1 cellular context compared by ENCODE assay signal in the genomic region with DNA sequence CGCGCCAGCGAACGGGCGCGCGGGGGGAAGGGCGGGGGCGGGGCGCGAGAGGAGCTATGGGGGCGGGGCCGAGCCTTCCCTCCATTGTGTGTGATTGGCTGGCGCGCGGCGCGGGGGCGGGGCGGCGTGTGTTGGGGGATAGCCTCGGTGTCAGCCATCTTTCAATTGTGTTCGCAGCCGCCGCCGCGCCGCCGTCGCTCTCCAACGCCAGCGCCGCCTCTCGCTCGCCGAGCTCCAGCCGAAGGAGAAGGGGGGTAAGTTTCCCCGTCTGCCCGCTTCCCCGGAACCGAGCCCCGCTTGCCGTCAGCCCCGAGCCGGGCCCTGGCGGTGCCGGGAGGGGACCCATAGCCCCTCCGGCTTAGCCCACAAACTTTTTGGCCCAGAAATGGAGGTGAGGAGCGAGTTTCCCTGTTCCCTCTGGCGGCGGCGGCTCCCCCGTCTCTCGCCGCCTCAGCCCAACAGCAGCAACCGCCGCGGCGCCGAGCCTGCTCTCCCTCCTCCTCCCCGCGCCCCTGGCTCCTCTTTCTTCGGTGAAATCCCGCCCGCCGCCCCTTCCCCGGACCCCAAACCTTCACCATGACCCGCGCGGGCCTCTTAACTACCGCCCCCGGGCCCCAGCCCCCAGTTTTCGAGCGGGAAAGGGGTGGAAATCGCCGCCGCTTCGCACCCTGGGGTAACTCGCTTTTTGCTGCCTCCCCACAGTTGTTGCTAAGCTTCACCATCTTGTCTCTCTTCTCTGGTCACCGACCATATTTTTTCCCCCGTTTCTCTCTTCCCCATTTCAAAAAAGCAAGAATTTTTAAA.
A peak's percentile ranks its signal among the peaks of the same experiment; 100 is the strongest.
TF ChIP-seq lines count a peak whose summit lies in the region.

A gene (plus strand): TSS at position 159 of the 804 bp plus-strand sequence. CDS start 1,636 bp downstream, outside the sequence.

TF ChIP-seq in K562, 482 proteins besides CTCF, POLR2A, EP300 and RAD21 (continued from another document and continues in another):
- TF ChIP-seq, protein P1, sequence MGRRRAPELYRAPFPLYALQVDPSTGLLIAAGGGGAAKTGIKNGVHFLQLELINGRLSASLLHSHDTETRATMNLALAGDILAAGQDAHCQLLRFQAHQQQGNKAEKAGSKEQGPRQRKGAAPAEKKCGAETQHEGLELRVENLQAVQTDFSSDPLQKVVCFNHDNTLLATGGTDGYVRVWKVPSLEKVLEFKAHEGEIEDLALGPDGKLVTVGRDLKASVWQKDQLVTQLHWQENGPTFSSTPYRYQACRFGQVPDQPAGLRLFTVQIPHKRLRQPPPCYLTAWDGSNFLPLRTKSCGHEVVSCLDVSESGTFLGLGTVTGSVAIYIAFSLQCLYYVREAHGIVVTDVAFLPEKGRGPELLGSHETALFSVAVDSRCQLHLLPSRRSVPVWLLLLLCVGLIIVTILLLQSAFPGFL (CRISPR knock-in tag; IDR thresholded peaks at IDR 0.05): no peak
- no peak for TF ChIP-seq PTBP1 (IDR thresholded peaks at IDR 0.05; ENCODE audit: low read depth, low read length)
- no peak for TF ChIP-seq NCOA4 (IDR thresholded peaks at IDR 0.05; ENCODE audit: partially characterized antibody)
- TF ChIP-seq CCNT2 (IDR thresholded peaks at IDR 0.05; ENCODE audit: borderline replicate concordance, extremely low read depth, insufficient read length, low read depth, low read length): peak; percentile 49
- TF ChIP-seq TEAD2 (tag; IDR thresholded peaks at IDR 0.05): no peak
- no peak for TF ChIP-seq TSC22D4 (tag; IDR thresholded peaks at IDR 0.05)
- TF ChIP-seq ESRRB (CRISPR knock-in tag; IDR thresholded peaks at IDR 0.05; ENCODE audit: borderline replicate concordance): no peak
- TF ChIP-seq EP400 (IDR thresholded peaks at IDR 0.05): peak; percentile 79
- TF ChIP-seq, protein P2, sequence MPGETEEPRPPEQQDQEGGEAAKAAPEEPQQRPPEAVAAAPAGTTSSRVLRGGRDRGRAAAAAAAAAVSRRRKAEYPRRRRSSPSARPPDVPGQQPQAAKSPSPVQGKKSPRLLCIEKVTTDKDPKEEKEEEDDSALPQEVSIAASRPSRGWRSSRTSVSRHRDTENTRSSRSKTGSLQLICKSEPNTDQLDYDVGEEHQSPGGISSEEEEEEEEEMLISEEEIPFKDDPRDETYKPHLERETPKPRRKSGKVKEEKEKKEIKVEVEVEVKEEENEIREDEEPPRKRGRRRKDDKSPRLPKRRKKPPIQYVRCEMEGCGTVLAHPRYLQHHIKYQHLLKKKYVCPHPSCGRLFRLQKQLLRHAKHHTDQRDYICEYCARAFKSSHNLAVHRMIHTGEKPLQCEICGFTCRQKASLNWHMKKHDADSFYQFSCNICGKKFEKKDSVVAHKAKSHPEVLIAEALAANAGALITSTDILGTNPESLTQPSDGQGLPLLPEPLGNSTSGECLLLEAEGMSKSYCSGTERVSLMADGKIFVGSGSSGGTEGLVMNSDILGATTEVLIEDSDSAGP (CRISPR knock-in tag; IDR thresholded peaks at IDR 0.05): no peak
- TF ChIP-seq TOE1 (IDR thresholded peaks at IDR 0.05; ENCODE audit: borderline replicate concordance): peak; percentile 58; the same call in 1 of the 2 replicates
- no peak for TF ChIP-seq TOE1 (CRISPR knock-in tag; IDR thresholded peaks at IDR 0.05; ENCODE audit: borderline replicate concordance, low read depth)
- TF ChIP-seq ZNF75A (CRISPR knock-in tag; IDR thresholded peaks at IDR 0.05): no peak
- TF ChIP-seq ZNF41 (CRISPR knock-in tag; conservative IDR thresholded peaks at IDR 0.05): 0 out of 2 replicates have a peak, but pooled peaks have one; percentile 61
- TF ChIP-seq CCAR2 (IDR thresholded peaks at IDR 0.05; ENCODE audit: low read depth, low read length): no peak
- no peak for TF ChIP-seq KAT2B (IDR thresholded peaks at IDR 0.05; ENCODE audit: low read depth, low read length)
- TF ChIP-seq, protein P3, sequence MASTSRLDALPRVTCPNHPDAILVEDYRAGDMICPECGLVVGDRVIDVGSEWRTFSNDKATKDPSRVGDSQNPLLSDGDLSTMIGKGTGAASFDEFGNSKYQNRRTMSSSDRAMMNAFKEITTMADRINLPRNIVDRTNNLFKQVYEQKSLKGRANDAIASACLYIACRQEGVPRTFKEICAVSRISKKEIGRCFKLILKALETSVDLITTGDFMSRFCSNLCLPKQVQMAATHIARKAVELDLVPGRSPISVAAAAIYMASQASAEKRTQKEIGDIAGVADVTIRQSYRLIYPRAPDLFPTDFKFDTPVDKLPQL (IDR thresholded peaks at IDR 0.05; ENCODE audit: extremely low read depth, insufficient read length): peak; percentile 28
- TF ChIP-seq CREM (IDR thresholded peaks at IDR 0.05; ENCODE audit: low read depth): peak; percentile 60
- TF ChIP-seq LCOR (CRISPR knock-in tag; IDR thresholded peaks at IDR 0.05): no peak; the same call in 1 of the 2 replicates
- TF ChIP-seq BRCA1 (IDR thresholded peaks at IDR 0.05): no peak
- no peak for TF ChIP-seq BRCA1 (CRISPR knock-in tag; IDR thresholded peaks at IDR 0.05)
- peak; percentile 7; the same call in 1 of the 2 replicates for TF ChIP-seq ZC3H8 (IDR thresholded peaks at IDR 0.05)
- TF ChIP-seq MAZ (CRISPR knock-in tag; conservative IDR thresholded peaks at IDR 0.05 in 1 of 2, IDR thresholded peaks at IDR 0.05 in 1 of 2): peak; percentile 71 to 77; a peak in 3 of 4 replicates
- TF ChIP-seq, protein P4, sequence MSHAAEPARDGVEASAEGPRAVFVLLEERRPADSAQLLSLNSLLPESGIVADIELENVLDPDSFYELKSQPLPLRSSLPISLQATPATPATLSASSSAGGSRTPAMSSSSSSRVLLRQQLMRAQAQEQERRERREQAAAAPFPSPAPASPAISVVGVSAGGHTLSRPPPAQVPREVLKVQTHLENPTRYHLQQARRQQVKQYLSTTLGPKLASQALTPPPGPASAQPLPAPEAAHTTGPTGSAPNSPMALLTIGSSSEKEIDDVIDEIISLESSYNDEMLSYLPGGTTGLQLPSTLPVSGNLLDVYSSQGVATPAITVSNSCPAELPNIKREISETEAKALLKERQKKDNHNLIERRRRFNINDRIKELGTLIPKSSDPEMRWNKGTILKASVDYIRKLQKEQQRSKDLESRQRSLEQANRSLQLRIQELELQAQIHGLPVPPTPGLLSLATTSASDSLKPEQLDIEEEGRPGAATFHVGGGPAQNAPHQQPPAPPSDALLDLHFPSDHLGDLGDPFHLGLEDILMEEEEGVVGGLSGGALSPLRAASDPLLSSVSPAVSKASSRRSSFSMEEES (CRISPR knock-in tag; IDR thresholded peaks at IDR 0.05): no peak
- no peak for TF ChIP-seq ZNF143 (CRISPR knock-in tag; IDR thresholded peaks at IDR 0.05)
- TF ChIP-seq, protein P5, sequence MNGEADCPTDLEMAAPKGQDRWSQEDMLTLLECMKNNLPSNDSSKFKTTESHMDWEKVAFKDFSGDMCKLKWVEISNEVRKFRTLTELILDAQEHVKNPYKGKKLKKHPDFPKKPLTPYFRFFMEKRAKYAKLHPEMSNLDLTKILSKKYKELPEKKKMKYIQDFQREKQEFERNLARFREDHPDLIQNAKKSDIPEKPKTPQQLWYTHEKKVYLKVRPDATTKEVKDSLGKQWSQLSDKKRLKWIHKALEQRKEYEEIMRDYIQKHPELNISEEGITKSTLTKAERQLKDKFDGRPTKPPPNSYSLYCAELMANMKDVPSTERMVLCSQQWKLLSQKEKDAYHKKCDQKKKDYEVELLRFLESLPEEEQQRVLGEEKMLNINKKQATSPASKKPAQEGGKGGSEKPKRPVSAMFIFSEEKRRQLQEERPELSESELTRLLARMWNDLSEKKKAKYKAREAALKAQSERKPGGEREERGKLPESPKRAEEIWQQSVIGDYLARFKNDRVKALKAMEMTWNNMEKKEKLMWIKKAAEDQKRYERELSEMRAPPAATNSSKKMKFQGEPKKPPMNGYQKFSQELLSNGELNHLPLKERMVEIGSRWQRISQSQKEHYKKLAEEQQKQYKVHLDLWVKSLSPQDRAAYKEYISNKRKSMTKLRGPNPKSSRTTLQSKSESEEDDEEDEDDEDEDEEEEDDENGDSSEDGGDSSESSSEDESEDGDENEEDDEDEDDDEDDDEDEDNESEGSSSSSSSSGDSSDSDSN (IDR thresholded peaks at IDR 0.05; ENCODE audit: borderline replicate concordance in 1 of 2, low read depth in 2 of 2, low read length in 2 of 2): peak; percentile 88 to 97
- TF ChIP-seq, protein P6, sequence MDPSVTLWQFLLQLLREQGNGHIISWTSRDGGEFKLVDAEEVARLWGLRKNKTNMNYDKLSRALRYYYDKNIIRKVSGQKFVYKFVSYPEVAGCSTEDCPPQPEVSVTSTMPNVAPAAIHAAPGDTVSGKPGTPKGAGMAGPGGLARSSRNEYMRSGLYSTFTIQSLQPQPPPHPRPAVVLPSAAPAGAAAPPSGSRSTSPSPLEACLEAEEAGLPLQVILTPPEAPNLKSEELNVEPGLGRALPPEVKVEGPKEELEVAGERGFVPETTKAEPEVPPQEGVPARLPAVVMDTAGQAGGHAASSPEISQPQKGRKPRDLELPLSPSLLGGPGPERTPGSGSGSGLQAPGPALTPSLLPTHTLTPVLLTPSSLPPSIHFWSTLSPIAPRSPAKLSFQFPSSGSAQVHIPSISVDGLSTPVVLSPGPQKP (CRISPR knock-in tag; IDR thresholded peaks at IDR 0.05): no peak
- TF ChIP-seq, protein P7, sequence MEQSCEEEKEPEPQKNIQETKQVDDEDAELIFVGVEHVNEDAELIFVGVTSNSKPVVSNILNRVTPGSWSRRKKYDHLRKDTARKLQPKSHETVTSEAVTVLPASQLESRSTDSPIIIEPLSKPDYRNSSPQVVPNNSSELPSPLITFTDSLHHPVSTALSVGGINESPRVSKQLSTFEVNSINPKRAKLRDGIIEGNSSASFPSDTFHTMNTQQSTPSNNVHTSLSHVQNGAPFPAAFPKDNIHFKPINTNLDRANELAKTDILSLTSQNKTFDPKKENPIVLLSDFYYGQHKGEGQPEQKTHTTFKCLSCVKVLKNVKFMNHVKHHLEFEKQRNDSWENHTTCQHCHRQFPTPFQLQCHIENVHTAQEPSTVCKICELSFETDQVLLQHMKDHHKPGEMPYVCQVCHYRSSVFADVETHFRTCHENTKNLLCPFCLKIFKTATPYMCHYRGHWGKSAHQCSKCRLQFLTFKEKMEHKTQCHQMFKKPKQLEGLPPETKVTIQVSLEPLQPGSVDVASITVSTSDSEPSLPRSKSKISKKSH (CRISPR knock-in tag; IDR thresholded peaks at IDR 0.05): no peak
- no peak for TF ChIP-seq RBM39 (optimal IDR thresholded peaks at IDR 0.05; ENCODE audit: low read depth, low read length)
- peak; percentile 67 for TF ChIP-seq KDM5B (IDR thresholded peaks at IDR 0.05; ENCODE audit: insufficient replicate concordance, low read depth, low read length)
- TF ChIP-seq PTRF (tag; IDR thresholded peaks at IDR 0.05): no peak
- no peak for TF ChIP-seq ASH1L (IDR thresholded peaks at IDR 0.05; ENCODE audit: borderline replicate concordance, low read depth, partially characterized antibody)
- TF ChIP-seq, protein P8, sequence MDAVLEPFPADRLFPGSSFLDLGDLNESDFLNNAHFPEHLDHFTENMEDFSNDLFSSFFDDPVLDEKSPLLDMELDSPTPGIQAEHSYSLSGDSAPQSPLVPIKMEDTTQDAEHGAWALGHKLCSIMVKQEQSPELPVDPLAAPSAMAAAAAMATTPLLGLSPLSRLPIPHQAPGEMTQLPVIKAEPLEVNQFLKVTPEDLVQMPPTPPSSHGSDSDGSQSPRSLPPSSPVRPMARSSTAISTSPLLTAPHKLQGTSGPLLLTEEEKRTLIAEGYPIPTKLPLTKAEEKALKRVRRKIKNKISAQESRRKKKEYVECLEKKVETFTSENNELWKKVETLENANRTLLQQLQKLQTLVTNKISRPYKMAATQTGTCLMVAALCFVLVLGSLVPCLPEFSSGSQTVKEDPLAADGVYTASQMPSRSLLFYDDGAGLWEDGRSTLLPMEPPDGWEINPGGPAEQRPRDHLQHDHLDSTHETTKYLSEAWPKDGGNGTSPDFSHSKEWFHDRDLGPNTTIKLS (IDR thresholded peaks at IDR 0.05; ENCODE audit: borderline replicate concordance, low read depth): peak; percentile 44; the same call in 1 of the 2 replicates
- peak; percentile 88; the same call in 1 of the 2 replicates for TF ChIP-seq NFRKB (IDR thresholded peaks at IDR 0.05; ENCODE audit: low read depth)
- TF ChIP-seq, protein P9, sequence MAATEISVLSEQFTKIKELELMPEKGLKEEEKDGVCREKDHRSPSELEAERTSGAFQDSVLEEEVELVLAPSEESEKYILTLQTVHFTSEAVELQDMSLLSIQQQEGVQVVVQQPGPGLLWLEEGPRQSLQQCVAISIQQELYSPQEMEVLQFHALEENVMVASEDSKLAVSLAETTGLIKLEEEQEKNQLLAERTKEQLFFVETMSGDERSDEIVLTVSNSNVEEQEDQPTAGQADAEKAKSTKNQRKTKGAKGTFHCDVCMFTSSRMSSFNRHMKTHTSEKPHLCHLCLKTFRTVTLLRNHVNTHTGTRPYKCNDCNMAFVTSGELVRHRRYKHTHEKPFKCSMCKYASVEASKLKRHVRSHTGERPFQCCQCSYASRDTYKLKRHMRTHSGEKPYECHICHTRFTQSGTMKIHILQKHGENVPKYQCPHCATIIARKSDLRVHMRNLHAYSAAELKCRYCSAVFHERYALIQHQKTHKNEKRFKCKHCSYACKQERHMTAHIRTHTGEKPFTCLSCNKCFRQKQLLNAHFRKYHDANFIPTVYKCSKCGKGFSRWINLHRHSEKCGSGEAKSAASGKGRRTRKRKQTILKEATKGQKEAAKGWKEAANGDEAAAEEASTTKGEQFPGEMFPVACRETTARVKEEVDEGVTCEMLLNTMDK (IDR thresholded peaks at IDR 0.05; ENCODE audit: borderline replicate concordance, insufficient read depth, low read depth, low read length, poor library complexity, severe bottlenecking): no peak
- TF ChIP-seq, protein P10, sequence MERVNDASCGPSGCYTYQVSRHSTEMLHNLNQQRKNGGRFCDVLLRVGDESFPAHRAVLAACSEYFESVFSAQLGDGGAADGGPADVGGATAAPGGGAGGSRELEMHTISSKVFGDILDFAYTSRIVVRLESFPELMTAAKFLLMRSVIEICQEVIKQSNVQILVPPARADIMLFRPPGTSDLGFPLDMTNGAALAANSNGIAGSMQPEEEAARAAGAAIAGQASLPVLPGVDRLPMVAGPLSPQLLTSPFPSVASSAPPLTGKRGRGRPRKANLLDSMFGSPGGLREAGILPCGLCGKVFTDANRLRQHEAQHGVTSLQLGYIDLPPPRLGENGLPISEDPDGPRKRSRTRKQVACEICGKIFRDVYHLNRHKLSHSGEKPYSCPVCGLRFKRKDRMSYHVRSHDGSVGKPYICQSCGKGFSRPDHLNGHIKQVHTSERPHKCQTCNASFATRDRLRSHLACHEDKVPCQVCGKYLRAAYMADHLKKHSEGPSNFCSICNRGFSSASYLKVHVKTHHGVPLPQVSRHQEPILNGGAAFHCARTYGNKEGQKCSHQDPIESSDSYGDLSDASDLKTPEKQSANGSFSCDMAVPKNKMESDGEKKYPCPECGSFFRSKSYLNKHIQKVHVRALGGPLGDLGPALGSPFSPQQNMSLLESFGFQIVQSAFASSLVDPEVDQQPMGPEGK (CRISPR knock-in tag; IDR thresholded peaks at IDR 0.05; ENCODE audit: borderline replicate concordance): no peak
- no peak for TF ChIP-seq SMAD2 (IDR thresholded peaks at IDR 0.05; ENCODE audit: low read depth, low read length)
- no peak for TF ChIP-seq ZNF324 (CRISPR knock-in tag; IDR thresholded peaks at IDR 0.05)
- TF ChIP-seq, protein P11, sequence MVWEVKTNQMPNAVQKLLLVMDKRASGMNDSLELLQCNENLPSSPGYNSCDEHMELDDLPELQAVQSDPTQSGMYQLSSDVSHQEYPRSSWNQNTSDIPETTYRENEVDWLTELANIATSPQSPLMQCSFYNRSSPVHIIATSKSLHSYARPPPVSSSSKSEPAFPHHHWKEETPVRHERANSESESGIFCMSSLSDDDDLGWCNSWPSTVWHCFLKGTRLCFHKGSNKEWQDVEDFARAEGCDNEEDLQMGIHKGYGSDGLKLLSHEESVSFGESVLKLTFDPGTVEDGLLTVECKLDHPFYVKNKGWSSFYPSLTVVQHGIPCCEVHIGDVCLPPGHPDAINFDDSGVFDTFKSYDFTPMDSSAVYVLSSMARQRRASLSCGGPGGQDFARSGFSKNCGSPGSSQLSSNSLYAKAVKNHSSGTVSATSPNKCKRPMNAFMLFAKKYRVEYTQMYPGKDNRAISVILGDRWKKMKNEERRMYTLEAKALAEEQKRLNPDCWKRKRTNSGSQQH (CRISPR knock-in tag; IDR thresholded peaks at IDR 0.05): peak; percentile 40; the same call in 1 of the 2 replicates
